8 cellular contexts compared by ENCODE assay signal in the genomic region with DNA sequence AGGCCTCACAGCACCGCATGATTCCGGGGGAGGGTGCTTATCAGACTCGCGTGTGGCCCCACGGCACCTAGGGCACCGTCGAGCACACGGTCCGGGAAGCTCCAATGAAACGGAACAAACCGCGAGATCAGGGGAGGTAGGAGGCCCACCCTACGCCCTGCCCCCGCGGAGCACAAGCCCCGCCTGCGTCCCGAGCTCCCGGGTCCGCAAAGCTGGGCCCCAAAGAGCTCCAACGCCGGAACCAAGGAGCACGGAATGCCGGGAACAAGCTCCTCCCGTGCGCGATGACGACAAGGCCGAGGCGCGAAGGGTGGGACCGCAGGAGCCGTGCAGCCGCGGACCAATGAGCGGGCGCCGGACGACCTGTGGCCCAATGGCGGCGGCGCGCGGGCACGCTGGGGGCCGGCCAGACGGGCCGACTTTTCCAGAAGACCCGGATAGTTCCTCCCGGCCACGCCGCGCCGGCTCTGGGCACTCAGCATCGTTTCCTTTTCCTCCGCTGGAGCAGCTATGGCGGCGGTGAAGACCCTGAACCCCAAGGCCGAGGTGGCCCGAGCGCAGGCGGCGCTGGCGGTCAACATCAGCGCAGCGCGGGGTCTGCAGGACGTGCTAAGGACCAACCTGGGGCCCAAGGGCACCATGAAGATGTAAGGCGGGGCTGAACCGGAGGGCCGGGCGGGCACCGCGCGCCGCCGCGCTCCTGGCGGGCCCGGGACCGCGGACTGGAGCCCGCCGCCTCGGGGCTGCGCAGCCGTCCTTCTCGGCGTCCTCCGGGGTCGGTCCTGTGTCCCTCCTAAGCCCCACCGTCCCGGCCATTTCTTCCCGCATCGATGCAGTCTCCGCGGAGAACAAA. TPM values are rescaled to one million over a fixed set of nuclear protein-coding genes. Genes with fewer than 3 reads are reported as not detected.
DNase-seq lines count a peak whose midpoint lies in the region; TF ChIP-seq lines count a peak whose summit lies in the region.

A gene with protein sequence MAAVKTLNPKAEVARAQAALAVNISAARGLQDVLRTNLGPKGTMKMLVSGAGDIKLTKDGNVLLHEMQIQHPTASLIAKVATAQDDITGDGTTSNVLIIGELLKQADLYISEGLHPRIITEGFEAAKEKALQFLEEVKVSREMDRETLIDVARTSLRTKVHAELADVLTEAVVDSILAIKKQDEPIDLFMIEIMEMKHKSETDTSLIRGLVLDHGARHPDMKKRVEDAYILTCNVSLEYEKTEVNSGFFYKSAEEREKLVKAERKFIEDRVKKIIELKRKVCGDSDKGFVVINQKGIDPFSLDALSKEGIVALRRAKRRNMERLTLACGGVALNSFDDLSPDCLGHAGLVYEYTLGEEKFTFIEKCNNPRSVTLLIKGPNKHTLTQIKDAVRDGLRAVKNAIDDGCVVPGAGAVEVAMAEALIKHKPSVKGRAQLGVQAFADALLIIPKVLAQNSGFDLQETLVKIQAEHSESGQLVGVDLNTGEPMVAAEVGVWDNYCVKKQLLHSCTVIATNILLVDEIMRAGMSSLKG (plus strand): TSS at position 427 of the 853 bp plus-strand sequence. CDS start 84 bp downstream, at position 511.
A gene (minus strand): TSS at position 106 of the 853 bp plus-strand sequence. CDS start 30,232 bp downstream, outside the sequence.

- CTCF ChIA-PET in activated naive CD4-positive, alpha-beta T cell treated with anti-CD3 and anti-CD28 coated beads, Interleukin-2, amount 10 ng/mL, durations not matched to agents 7 days and 5 days (lab: Charles Lee): interaction anchor here (0.8 to 1.3 kb wide), 5 partner anchors 14 to 410 kb away, joined by 3 to 7 read pairs (median 3); no protein-coding TSS in a partner anchor

- peak within 1 kb of the TSS; percentile 98 for H3K27ac Mint-ChIP-seq in HFFc6
- peak within 1 kb of the TSS; percentile 90 for H3K27ac Mint-ChIP-seq in activated naive CD4-positive, alpha-beta T cell treated with anti-CD3 and anti-CD28 coated beads, Interleukin-2, amount 10 ng/mL, durations not matched to agents 7 days and 5 days

- TF ChIP-seq CTCF in HFFc6 (IDR thresholded peaks at IDR 0.05) (no peak), NB4 (IDR thresholded peaks at IDR 0.05; ENCODE audit: low read depth, low read length) (no peak), suprapubic skin (IDR thresholded peaks at IDR 0.05) (no peak)

- peak within 1 kb of the TSS; percentile 98 for H3K4me3 ChIP-seq in NB4 (ENCODE audit: low read depth, low read length)
- peak within 1 kb of the TSS; percentile 82 for H3K4me3 ChIP-seq in SK-N-MC
- H3K4me3 ChIP-seq in suprapubic skin: peak within 1 kb of the TSS; percentile 97

- peak within 1 kb of the TSS; percentile 99 for H3K4me3 Mint-ChIP-seq in HFFc6
- peak within 1 kb of the TSS; percentile 95 for H3K4me3 Mint-ChIP-seq in activated naive CD4-positive, alpha-beta T cell treated with anti-CD3 and anti-CD28 coated beads, Interleukin-2, amount 10 ng/mL, durations not matched to agents 7 days and 5 days

- WGBS in suprapubic skin: 1% methylated on average over 27 of the region's 97 CpGs

- no peaks in the 10 kb centered on the region for H3K27me3 ChIP-seq in suprapubic skin

- no peaks in the 10 kb centered on the region for H3K9me3 Mint-ChIP-seq in HFFc6
- H3K9me3 Mint-ChIP-seq in activated naive CD4-positive, alpha-beta T cell treated with anti-CD3 and anti-CD28 coated beads, Interleukin-2, amount 10 ng/mL, durations not matched to agents 7 days and 5 days: no peaks in the 10 kb centered on the region

- H3K36me3 Mint-ChIP-seq in HFFc6 (ENCODE audit: low read depth): 0 out of 2 replicates have a peak, but pooled peaks cover 24% of the 10 kb centered on the region
- peaks cover 32% of the 10 kb centered on the region for H3K36me3 Mint-ChIP-seq in activated naive CD4-positive, alpha-beta T cell treated with anti-CD3 and anti-CD28 coated beads, Interleukin-2, amount 10 ng/mL, durations not matched to agents 7 days and 5 days

- peaks cover 47% of the 10 kb centered on the region for H3K4me1 Mint-ChIP-seq in HFFc6 (ENCODE audit: low read depth)
- H3K4me1 Mint-ChIP-seq in activated naive CD4-positive, alpha-beta T cell treated with anti-CD3 and anti-CD28 coated beads, Interleukin-2, amount 10 ng/mL, durations not matched to agents 7 days and 5 days: peaks cover 55% of the 10 kb centered on the region

- peak within 1 kb of the TSS; percentile 84 for H3K27ac ChIP-seq in SK-N-MC
- peak within 1 kb of the TSS; percentile 94 for H3K27ac ChIP-seq in suprapubic skin

- TF ChIP-seq POLR2A in NB4 (IDR thresholded peaks at IDR 0.05; ENCODE audit: extremely low read depth, insufficient read length) (peak; percentile 90), suprapubic skin (IDR thresholded peaks at IDR 0.05) (peak; percentile 56 to 73)

- peak within 1 kb of the TSS; percentile 99 for H3K9ac ChIP-seq in SK-N-MC (ENCODE audit: insufficient read length)

- peaks cover 40% of the 10 kb centered on the region for H3K36me3 ChIP-seq in SK-N-MC (ENCODE audit: insufficient read depth, low read length)
- H3K36me3 ChIP-seq in suprapubic skin: peaks cover 39% of the 10 kb centered on the region

- DNase-seq in GM04503 (ENCODE audit: low read depth) (peak; percentile 92), HFFc6 (peak; percentile 98), NB4 (ENCODE audit: low read depth) (peak; percentile 100), SK-N-MC (ENCODE audit: low read depth, low spot score) (no peak), germinal center (ENCODE audit: low spot score) (peak; percentile 96), nucleus accumbens (lab: John Stamatoyannopoulos, UW) (peak; percentile 65 to 99 (median 96)), suprapubic skin (ENCODE audit: low spot score in 2 of 2) (peak; percentile 98 to 99)
- DNase-seq in activated naive CD4-positive, alpha-beta T cell treated with anti-CD3 and anti-CD28 coated beads, Interleukin-2, amount 10 ng/mL, durations not matched to agents 7 days and 5 days: peak; percentile 94

- H3K9me3 ChIP-seq in SK-N-MC (ENCODE audit: low read depth, low read length) (no peaks in the 10 kb centered on the region), suprapubic skin (no peaks in the 10 kb centered on the region)

- peaks cover 2% of the 10 kb centered on the region for H3K27me3 Mint-ChIP-seq in HFFc6 (ENCODE audit: insufficient read depth)
- no peaks in the 10 kb centered on the region for H3K27me3 Mint-ChIP-seq in activated naive CD4-positive, alpha-beta T cell treated with anti-CD3 and anti-CD28 coated beads, Interleukin-2, amount 10 ng/mL, durations not matched to agents 7 days and 5 days

- no peak for TF ChIP-seq EP300 in suprapubic skin (IDR thresholded peaks at IDR 0.05)

- H3K4me1 ChIP-seq in suprapubic skin: peaks cover 23% of the 10 kb centered on the region

RNA-seq across cellular contexts. Expression of the first gene that starts in this region (rescaled TPM):
- 100 to 1,000 TPM; 164 to 197 (median 180) TPM for total RNA-seq in HFFc6 (2021; fragmentation: NEBNext Ultra II Directional; extraction: Animal tissue kit (Norgen Biotek cat#: 25700))
- 10 to 100 TPM; 80.6 to 97.4 (median 88.8) TPM for total RNA-seq in suprapubic skin

RNA-seq across cellular contexts. Expression of the second gene that starts in this region (rescaled TPM):
- 10 to 100 TPM; 20.3 to 27.1 (median 21.8) TPM for total RNA-seq in HFFc6 (2021; fragmentation: NEBNext Ultra II Directional; extraction: Animal tissue kit (Norgen Biotek cat#: 25700))
- total RNA-seq in suprapubic skin: 10 to 100 TPM in 3 of 4 donors, 1 to 10 TPM in 1; 4.1 to 19.2 (median 14.1) TPM
